In the genomic region with DNA sequence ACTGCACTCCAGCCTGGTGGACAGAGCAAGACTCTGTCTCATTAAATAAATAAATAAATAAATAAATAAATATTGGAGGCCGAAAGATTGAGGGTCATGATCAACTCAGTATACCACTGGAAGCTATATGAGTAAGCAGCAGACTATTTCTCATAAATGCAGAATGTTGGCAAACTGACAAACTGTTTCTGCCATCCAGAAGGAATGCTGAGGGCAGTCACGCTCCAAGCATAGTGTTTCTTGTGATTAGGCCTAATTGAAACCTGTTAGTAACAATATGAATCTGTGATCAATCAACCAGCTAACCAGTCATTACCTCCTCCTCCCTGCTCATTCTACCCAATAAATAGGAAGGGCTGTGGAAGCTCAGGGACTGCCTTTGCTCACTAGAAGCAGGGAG, we compare ENCODE assay signal across 15 cellular contexts. TPM values are rescaled to one million over a fixed set of nuclear protein-coding genes. Genes with fewer than 3 reads are reported as not detected.
DNase-seq lines count a peak whose midpoint lies in the region; ATAC-seq and TF ChIP-seq lines count a peak whose summit lies in the region.
"Had no signal": no experiment of that assay in that cellular context is flagged by ENCODE, and none has a peak within 500 bp of the region (broad histone marks: within the 10 kb centered on the region; RNA-seq: fewer than 3 reads in every experiment).

No MANE protein-coding gene starts in this region.

- H3K9ac ChIP-seq in mammary epithelial cell (ENCODE audit: insufficient read depth, low read length) (no peak overlapping the region), mesenchymal stem cell (ENCODE audit: low read length) (peak overlapping the region; percentile 4)

- dilution Hi-C loops in mammary epithelial cell (cut with HindIII; ENCODE audit: low sequenced_read_pairs): no loop called here

- no peak overlapping the region for H3K23ac ChIP-seq in mesenchymal stem cell (ENCODE audit: low read length in 2 of 2)

- no peak overlapping the region for H3K14ac ChIP-seq in mesenchymal stem cell (ENCODE audit: low read length in 2 of 2)

- H2AFZ ChIP-seq in mammary epithelial cell (ENCODE audit: low read depth, low read length) (peak overlapping the region; percentile 34), mesenchymal stem cell (ENCODE audit: low read depth, low read length) (no peak overlapping the region)

- no peaks in the 10 kb centered on the region for H3K79me2 ChIP-seq in mammary epithelial cell (ENCODE audit: insufficient read depth, low read length)

- peaks cover 36% of the 10 kb centered on the region for H3K4me1 ChIP-seq in mammary epithelial cell (ENCODE audit: insufficient read depth, low read length)
- H3K4me1 ChIP-seq in mesenchymal stem cell (ENCODE audit: control insufficient read depth, insufficient read depth, low read depth, low read length): peaks cover 20% of the 10 kb centered on the region
- H3K4me1 ChIP-seq: Peyer's patch had no signal

- no peaks in the 10 kb centered on the region for H4K20me1 ChIP-seq in mammary epithelial cell (ENCODE audit: insufficient read depth, low read length)

- H3K9me3 ChIP-seq in MG63 (peaks cover 14% of the 10 kb centered on the region), mammary epithelial cell (replicated peaks; ENCODE audit: insufficient read depth, low read length) (no peaks in the 10 kb centered on the region), mesenchymal stem cell (ENCODE audit: control insufficient read depth, low read length) (no peaks in the 10 kb centered on the region)
- H3K9me3 ChIP-seq: Peyer's patch had no signal

- H3K27me3 ChIP-seq in MG63 (no peaks in the 10 kb centered on the region), mammary epithelial cell (ENCODE audit: insufficient read depth, low read length) (no peaks in the 10 kb centered on the region), mesenchymal stem cell (ENCODE audit: control insufficient read depth in 1 of 2, insufficient read depth in 1 of 2, low read length in 2 of 2) (no peaks in the 10 kb centered on the region)
- H3K27me3 ChIP-seq: Peyer's patch had no signal

- no peak overlapping the region for H2BK5ac ChIP-seq in mesenchymal stem cell (ENCODE audit: low read depth, low read length, poor library complexity, severe bottlenecking)

- WGBS in mammary epithelial cell (ENCODE audit: low coverage, missing lambda C conversion rate): 8% methylated on average over 2 of the region's 2 CpGs
- 26% methylated on average over 2 of the region's 2 CpGs for WGBS in mesenchymal stem cell

- DNase-seq in Daoy (ENCODE audit: low read depth) (peak; percentile 83), MG63 (peak; percentile 59), mammary epithelial cell (peak; percentile 93), mesenchymal stem cell (peak; percentile 67), Kasumi-1 (lab: John Stamatoyannopoulos, UW) (no peak), NCI-H1092 treated with DMSO at 0.1 percent for 48 hours (lab: John Stamatoyannopoulos, UW) (no peak), NCI-H345 treated with DMSO at 0.1 percent for 48 hours (lab: John Stamatoyannopoulos, UW; ENCODE audit: unreplicated experiment) (no peak)
- DNase-seq: activated CD4-positive, alpha-beta T cell treated with anti-CD3 and anti-CD28 coated beads for 4 hours; activated naive CD4-positive, alpha-beta T cell treated with anti-CD3 and anti-CD28 coated beads, Interleukin-2, amount 50 U/mL, for 16 hours; COR-L47; NCI-H1417 treated with DMSO at 0.1 percent for 48 hours; Peyer's patch; stimulated activated CD4-positive, alpha-beta T cell treated with anti-CD3 and anti-CD28 coated beads, Interleukin-12 subunit alpha, Interleukin-12 subunit beta, amount 100 ng/mL, for 4 hours had no signal

- intact Hi-C loops in mammary epithelial cell (cut with micrococcal nuclease): loop anchor here (2.0 to 10.0 kb wide), 5 partner anchors 16 to 516 kb away; a partner anchor contains a TSS

- ATAC-seq in HG02571 (IDR thresholded peaks at IDR 0.05; ENCODE audit: unreplicated experiment): no peak
- ATAC-seq: stimulated activated effector memory CD8-positive, alpha-beta T cell treated with anti-CD3 and anti-CD28 coated beads, Interleukin-12 subunit alpha, Interleukin-12 subunit beta, amount 100 ng/mL, for 72 hours had no signal

- no peak overlapping the region for H4K91ac ChIP-seq in mesenchymal stem cell (ENCODE audit: low read length)

- H3K4me3 ChIP-seq in MG63: no peak overlapping the region
- no peak overlapping the region for H3K4me3 ChIP-seq in mammary epithelial cell (replicated peaks in 1 of 3; ENCODE audit: insufficient read depth in 1 of 3, low read depth in 2 of 3, low read length in 3 of 3)
- no peak overlapping the region for H3K4me3 ChIP-seq in mesenchymal stem cell (ENCODE audit: insufficient read depth in 1 of 2, low read depth in 1 of 2, low read length in 2 of 2)
- H3K4me3 ChIP-seq: Peyer's patch had no signal

- no peak overlapping the region for H4K8ac ChIP-seq in mesenchymal stem cell (ENCODE audit: low read length)

- no TSS peak for BruUV-seq in mammary epithelial cell (replicated peaks; lab: Mats Ljungman, UMichigan)

- no peak overlapping the region for H2BK15ac ChIP-seq in mesenchymal stem cell (ENCODE audit: low read depth, poor library complexity, severe bottlenecking)

- in situ Hi-C loops in mammary epithelial cell (cut with MboI; ENCODE audit: low sequenced_read_pairs in 2 of 2): loop anchor here (5.0 kb wide), 2 partner anchors 43 to 48 kb away; no protein-coding TSS in a partner anchor

- H3K27ac ChIP-seq in mammary epithelial cell (ENCODE audit: insufficient read depth, low read depth, low read length): peak overlapping the region; percentile 43
- peak overlapping the region; percentile 74 for H3K27ac ChIP-seq in mesenchymal stem cell (ENCODE audit: low read length, poor library complexity, severe bottlenecking)
- H3K27ac ChIP-seq: Peyer's patch had no signal

- TF ChIP-seq CTCF in mammary epithelial cell (conservative IDR thresholded peaks at IDR 0.05 in 1 of 2, IDR thresholded peaks at IDR 0.05 in 1 of 2; ENCODE audit: extremely low read depth in 1 of 2, insufficient read depth in 1 of 2, low read depth in 1 of 2, low read length in 2 of 2): no peak

- H3K36me3 ChIP-seq in MG63: no peaks in the 10 kb centered on the region
- no peaks in the 10 kb centered on the region for H3K36me3 ChIP-seq in mammary epithelial cell (ENCODE audit: insufficient read depth, low read length)
- peaks cover 3 to 22% of the 10 kb centered on the region in 2 experiments for H3K36me3 ChIP-seq in mesenchymal stem cell (ENCODE audit: control insufficient read depth in 1 of 2, insufficient read depth in 2 of 2, low read depth in 1 of 2, low read length in 2 of 2)
- H3K36me3 ChIP-seq: Peyer's patch had no signal

- CTCF ChIA-PET in mammary epithelial cell (lab: Charles Lee; ENCODE audit: low non-redundant PET): interaction anchor here (0.9 kb wide), 1 partner anchor 45 kb away, joined by 6 read pairs; no protein-coding TSS in a partner anchor

- H2BK12ac ChIP-seq in mesenchymal stem cell (ENCODE audit: low read length in 2 of 2): no peak overlapping the region

- no peak overlapping the region for H2BK120ac ChIP-seq in mesenchymal stem cell (ENCODE audit: low read depth, low read length)

- H2AK5ac ChIP-seq in mesenchymal stem cell (ENCODE audit: low read length, severe bottlenecking): no peak overlapping the region

- no peaks in the 10 kb centered on the region for H3K79me1 ChIP-seq in mesenchymal stem cell (replicated peaks; ENCODE audit: low read length, poor library complexity, severe bottlenecking)

- peak overlapping the region; percentile 8 for H3K4me2 ChIP-seq in mammary epithelial cell (ENCODE audit: insufficient read depth, low read depth, low read length)
- no peak overlapping the region for H3K4me2 ChIP-seq in mesenchymal stem cell (ENCODE audit: low read length, poor library complexity, severe bottlenecking)

- no peak overlapping the region for H3K4ac ChIP-seq in mesenchymal stem cell (ENCODE audit: low read depth in 1 of 2, low read length in 2 of 2)

- H3K18ac ChIP-seq in mesenchymal stem cell (ENCODE audit: low read depth in 1 of 2, low read length in 2 of 2): no peak overlapping the region

RNA-seq across cellular contexts. Expression of a gene that starts 15.2 kb away (rescaled TPM):
- 1.3 TPM in 1 of 2 replicates, not detected in the other for total RNA-seq in Daoy (2014; rRNA removed; shearing (Covaris generic))
- total RNA-seq in MG63 (2014; rRNA removed; shearing (Covaris generic); ENCODE audit: low replicate concordance): not detected in 2 replicates
- total RNA-seq in mammary epithelial cell: 1 to 10 TPM in 1 of 2 donors, under 1 TPM in 1; 0.31 to 1.0 TPM
- polyA plus RNA-seq in mammary epithelial cell: 0.40 TPM
- polyA minus RNA-seq in mammary epithelial cell: not detected
- polyA plus RNA-seq in mesenchymal stem cell (2013, experiment 1 of 2): not detected
- polyA plus RNA-seq in mesenchymal stem cell (2013, experiment 2 of 2): not detected

RNA-seq across cellular contexts. Expression of a gene that starts 15.3 kb away (rescaled TPM):
- not detected in 2 replicates for total RNA-seq in Daoy (2014; rRNA removed; shearing (Covaris generic))
- total RNA-seq in MG63 (2014; rRNA removed; shearing (Covaris generic); ENCODE audit: low replicate concordance): 0.07 TPM in 1 of 2 replicates, not detected in the other
- total RNA-seq in mammary epithelial cell: under 1 TPM in 1 of 2 donors, not detected in 1; 0.67 TPM
- not detected for polyA plus RNA-seq in mammary epithelial cell
- polyA minus RNA-seq in mammary epithelial cell: not detected
- polyA plus RNA-seq in mesenchymal stem cell (2013, experiment 1 of 2): 0.10 TPM
- 0.07 TPM for polyA plus RNA-seq in mesenchymal stem cell (2013, experiment 2 of 2)

Comparison
In these comparisons a context has a peak if more than half of its experiments do, and no peak if none do; other contexts are left out.
1. DNase-seq: peak in Daoy (single experiment), MG63 (single experiment), mammary epithelial cell (single experiment) and mesenchymal stem cell (single experiment); none in Kasumi-1 (0 of 2), NCI-H1092 treated with DMSO at 0.1 percent for 48 hours (single experiment) and NCI-H345 treated with DMSO at 0.1 percent for 48 hours (single experiment).